Comparison of ENCODE assay signal across 10 cellular contexts in genomic region chr11:134132808-134133207, GRCh38.
"Had no signal": no experiment of that assay in that cellular context is flagged by ENCODE, and none has a peak within 500 bp of the region (broad histone marks: within the 10 kb centered on the region; RNA-seq: fewer than 3 reads in every experiment).

No MANE protein-coding gene starts in this region.

- ATAC-seq: stimulated activated naive B cell treated with anti-CD40 and anti-IgM and Interleukin-4, amounts not matched to agents 10 μg/mL and 1 μg/mL and 100 μg/mL, for 72 hours; upper lobe of right lung had no signal

- H3K4me1 ChIP-seq: esophagus squamous epithelium, right atrium auricular region, upper lobe of right lung had no signal

- H3K4me3 ChIP-seq: esophagus squamous epithelium, right atrium auricular region, upper lobe of right lung had no signal

- DNase-seq: activated naive CD4-positive, alpha-beta T cell; activated naive CD8-positive, alpha-beta T cell treated with anti-CD3 and anti-CD28 coated beads, Interleukin-2, amount 10 ng/mL, durations not matched to agents 7 days and 5 days; activated T-cell treated with anti-CD3 and anti-CD28 coated beads for 4 hours; esophagus squamous epithelium; glutamatergic neuron; nucleus accumbens; stimulated activated CD4-positive, alpha-beta T cell treated with anti-CD3 and anti-CD28 coated beads, Interleukin-4, amount 100 ng/mL, for 1 hour; stimulated activated naive B cell treated with anti-CD40 and anti-IgM and Interleukin-4, amounts not matched to agents 10 μg/mL and 1 μg/mL and 100 μg/mL, for 72 hours; upper lobe of right lung had no signal

- H3K36me3 ChIP-seq: esophagus squamous epithelium, right atrium auricular region, upper lobe of right lung had no signal

- H3K27ac ChIP-seq: esophagus squamous epithelium, right atrium auricular region, upper lobe of right lung had no signal

- H3K9me3 ChIP-seq: upper lobe of right lung had no signal

- H3K27me3 ChIP-seq: esophagus squamous epithelium, right atrium auricular region, upper lobe of right lung had no signal
